8 cellular contexts compared by ENCODE assay signal in the genomic region with DNA sequence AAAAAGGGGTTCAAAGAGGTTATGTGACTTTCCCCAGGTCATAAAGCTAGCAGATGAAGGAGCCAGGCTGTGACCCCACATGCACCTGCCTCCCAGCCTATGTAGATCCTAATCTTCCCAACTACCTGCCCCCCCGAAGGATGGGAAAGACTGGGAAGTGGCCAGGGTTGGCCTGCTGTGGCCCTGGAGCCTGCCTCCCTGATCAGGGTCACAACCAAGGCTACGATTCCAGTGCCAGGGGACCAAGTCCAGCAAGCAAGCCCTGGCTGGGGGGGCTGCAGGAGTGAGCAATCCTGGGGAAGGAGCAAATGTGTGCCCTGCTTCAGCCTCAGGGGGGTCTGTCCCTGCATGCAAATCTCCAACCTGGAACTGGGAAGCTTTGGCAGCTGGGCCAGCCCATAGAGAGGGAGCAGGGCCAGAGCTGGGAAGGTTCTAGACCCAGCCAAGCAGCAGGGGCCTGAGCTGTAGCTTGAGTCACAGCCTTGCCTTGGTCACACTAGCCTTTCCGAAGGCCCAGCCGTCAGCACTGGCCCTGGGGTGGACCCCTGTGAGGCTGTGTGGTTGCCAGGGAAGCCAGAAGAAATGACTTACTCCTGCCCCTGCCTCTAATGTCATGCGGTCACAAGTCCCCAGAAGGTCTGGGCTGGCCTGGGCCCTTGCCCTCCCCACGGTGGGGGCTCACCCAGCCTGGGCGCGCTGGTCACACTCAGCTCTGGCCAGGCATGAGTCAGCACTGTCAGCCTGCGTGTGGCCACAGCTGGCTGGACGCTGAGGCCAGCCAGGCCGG.
DNase-seq lines count a peak whose midpoint lies in the region; ATAC-seq lines count a peak whose summit lies in the region.

No MANE protein-coding gene starts in this region.

- no peak overlapping the region for H3K27ac Mint-ChIP-seq in T-helper 1 cell treated with Interleukin-12 subunit alpha and Interleukin-12 subunit beta and Interleukin-4 antibody, amounts not matched to agents 30 μg/mL and 1 μg/mL, for 36 hours

- no peaks in the 10 kb centered on the region for H3K36me3 Mint-ChIP-seq in T-helper 1 cell treated with Interleukin-12 subunit alpha and Interleukin-12 subunit beta and Interleukin-4 antibody, amounts not matched to agents 30 μg/mL and 1 μg/mL, for 36 hours (ENCODE audit: low read depth)

- H3K9ac ChIP-seq in adipocyte (ENCODE audit: low read length) = peak overlapping the region; percentile 93

- H3K4me3 Mint-ChIP-seq in T-helper 1 cell treated with Interleukin-12 subunit alpha and Interleukin-12 subunit beta and Interleukin-4 antibody, amounts not matched to agents 30 μg/mL and 1 μg/mL, for 36 hours = peak overlapping the region; percentile 76

- no peaks in the 10 kb centered on the region for H3K36me3 ChIP-seq in adipocyte (ENCODE audit: control insufficient read depth, insufficient read depth, low read length, severe bottlenecking)

- H3K9me3 Mint-ChIP-seq in T-helper 1 cell treated with Interleukin-12 subunit alpha and Interleukin-12 subunit beta and Interleukin-4 antibody, amounts not matched to agents 30 μg/mL and 1 μg/mL, for 36 hours = no peaks in the 10 kb centered on the region

- ATAC-seq in GM19452 (IDR thresholded peaks at IDR 0.05; ENCODE audit: unreplicated experiment) = no peak

- peaks cover 27% of the 10 kb centered on the region for H3K4me1 Mint-ChIP-seq in T-helper 1 cell treated with Interleukin-12 subunit alpha and Interleukin-12 subunit beta and Interleukin-4 antibody, amounts not matched to agents 30 μg/mL and 1 μg/mL, for 36 hours (ENCODE audit: low read depth)

- no peaks in the 10 kb centered on the region for H3K9me3 ChIP-seq in adipocyte (ENCODE audit: control insufficient read depth, low read length)

- intact Hi-C loops in cardiac septum (cut with DNase I) = loop anchor here (2.0 to 10.0 kb wide), 4 partner anchors 20 to 758 kb away; no protein-coding TSS in a partner anchor

- no peak overlapping the region for H3K4me3 ChIP-seq in adipocyte (ENCODE audit: low read length)

- DNase-seq in T-helper 1 cell (no peak), adipocyte (ENCODE audit: low read depth) (peak; percentile 86), cardiac septum (ENCODE audit: low spot score) (peak; percentile 89), pons (ENCODE audit: low spot score) (peak; percentile 90), NCI-H510A treated with DMSO at 0.1 percent for 48 hours (lab: John Stamatoyannopoulos, UW) (no peak), NCI-H2029 (lab: John Stamatoyannopoulos, UW) (no peak)

- H3K4me1 ChIP-seq in adipocyte (ENCODE audit: control insufficient read depth, insufficient read depth, low read length) = peaks cover 30% of the 10 kb centered on the region

- H3K27me3 Mint-ChIP-seq in T-helper 1 cell treated with Interleukin-12 subunit alpha and Interleukin-12 subunit beta and Interleukin-4 antibody, amounts not matched to agents 30 μg/mL and 1 μg/mL, for 36 hours (ENCODE audit: low read depth) = peaks cover 11% of the 10 kb centered on the region

- H3K27me3 ChIP-seq in adipocyte (replicated peaks; ENCODE audit: control insufficient read depth, insufficient read depth, low read length) = no peaks in the 10 kb centered on the region

Comparison
In these comparisons a context has a peak if more than half of its experiments do, and no peak if none do; other contexts are left out.
1. DNase-seq: peak in adipocyte (single experiment), cardiac septum (single experiment) and pons (single experiment); none in T-helper 1 cell (0 of 5), NCI-H510A treated with DMSO at 0.1 percent for 48 hours (single experiment) and NCI-H2029 (single experiment).